19 cellular contexts compared by ENCODE assay signal in genomic region chr10:7625836-7626235, GRCh38. TPM values are rescaled to one million over a fixed set of nuclear protein-coding genes. Genes with fewer than 3 reads are reported as not detected.
DNase-seq lines count a peak whose midpoint lies in the region; ATAC-seq, FAIRE-seq and TF ChIP-seq lines count a peak whose summit lies in the region.
"Had no signal": no experiment of that assay in that cellular context is flagged by ENCODE, and none has a peak within 500 bp of the region (broad histone marks: within the 10 kb centered on the region; RNA-seq: fewer than 3 reads in every experiment).

No MANE protein-coding gene starts in this region.

- H3K9me1 ChIP-seq in IMR-90 (ENCODE audit: insufficient read depth, low read length), result no peaks in the 10 kb centered on the region

- no peak for FAIRE-seq in HepG2 (lab: Jason Lieb, UNC)

- no peak overlapping the region for H4K8ac ChIP-seq in IMR-90 (ENCODE audit: low read depth in 2 of 2, low read length in 2 of 2)

- H3K79me1 ChIP-seq in IMR-90 (ENCODE audit: low read depth in 1 of 2, low read length in 2 of 2), result no peaks in the 10 kb centered on the region

- TF ChIP-seq CTCF in IMR-90 (conservative IDR thresholded peaks at IDR 0.05; ENCODE audit: low read depth, low read length) (no peak), HepG2 (CRISPR knock-in tag; IDR thresholded peaks at IDR 0.05) (no peak)

- H4K91ac ChIP-seq in IMR-90 (ENCODE audit: insufficient read depth, low read depth, low read length), result no peak overlapping the region

- no peak overlapping the region for H3K18ac ChIP-seq in IMR-90 (ENCODE audit: low read depth, low read length)

- H2BK120ac ChIP-seq in IMR-90 (ENCODE audit: low read depth, low read length), result no peak overlapping the region

- H3K23ac ChIP-seq in IMR-90 (ENCODE audit: low read depth, low read length), result no peak overlapping the region

- 0 out of 2 replicates have a peak, but pooled peaks cover 3% of the 10 kb centered on the region for H3K9me3 ChIP-seq in IMR-90 (ENCODE audit: control insufficient read depth, insufficient read depth, low read length)
- no peaks in the 10 kb centered on the region for H3K9me3 ChIP-seq in esophagus (ENCODE audit: control insufficient read depth in 2 of 2, insufficient read depth in 1 of 2, low read depth in 1 of 2, low read length in 1 of 2)
- no peaks in the 10 kb centered on the region for H3K9me3 ChIP-seq in muscle layer of duodenum (ENCODE audit: control insufficient read depth in 1 of 2, low read length in 2 of 2)
- H3K9me3 ChIP-seq in stomach smooth muscle (ENCODE audit: control insufficient read depth in 2 of 2, low read length in 2 of 2), result no peaks in the 10 kb centered on the region
- H3K9me3 ChIP-seq in HepG2 (ENCODE audit: low read length), result no peaks in the 10 kb centered on the region
- H3K9me3 ChIP-seq: right lobe of liver had no signal

- ATAC-seq in IMR-90 (ENCODE audit: low read depth) (no peak), HepG2 (no peak)
- ATAC-seq: activated CD4-positive, CD25-positive, alpha-beta regulatory T cell treated with anti-CD3 and anti-CD28 coated beads, Interleukin-2, amount 50 U/mL, for 24 hours; right lobe of liver had no signal

- no peak overlapping the region for H2BK15ac ChIP-seq in IMR-90 (ENCODE audit: low read depth, low read length)

- H3K27me3 ChIP-seq in IMR-90 (ENCODE audit: control insufficient read depth, insufficient read depth, low read length) (no peaks in the 10 kb centered on the region), esophagus (ENCODE audit: control insufficient read depth in 1 of 2, insufficient read depth in 2 of 2, low read length in 2 of 2) (no peaks in the 10 kb centered on the region), muscle layer of duodenum (ENCODE audit: low read depth, low read length) (no peaks in the 10 kb centered on the region), stomach smooth muscle (ENCODE audit: control insufficient read depth in 1 of 2, insufficient read depth in 2 of 2, low read length in 2 of 2) (no peaks in the 10 kb centered on the region), HepG2 (ENCODE audit: control insufficient read depth in 1 of 2, insufficient read depth in 2 of 2, low read length in 2 of 2) (no peaks in the 10 kb centered on the region)
- H3K27me3 ChIP-seq: brain microvascular endothelial cell, right lobe of liver had no signal

- dilution Hi-C loops in IMR-90 (cut with HindIII; ENCODE audit: low sequenced_read_pairs, unreplicated experiment), result no loop called here

- no peak overlapping the region for H3K27ac ChIP-seq in IMR-90 (ENCODE audit: insufficient read depth, low read length)
- peak overlapping the region; percentile 40 to 50 for H3K27ac ChIP-seq in esophagus (ENCODE audit: low read depth in 2 of 2, low read length in 1 of 2)
- H3K27ac ChIP-seq in muscle layer of duodenum (ENCODE audit: low read length), result peak overlapping the region; percentile 35
- H3K27ac ChIP-seq in stomach smooth muscle (ENCODE audit: low read length), result peak overlapping the region; percentile 85
- no peak overlapping the region for H3K27ac ChIP-seq in HepG2 (ENCODE audit: extremely low read length, insufficient read depth, low read length)
- H3K27ac ChIP-seq: brain microvascular endothelial cell, right lobe of liver had no signal

- no peak overlapping the region for H2AK5ac ChIP-seq in IMR-90 (ENCODE audit: low read depth, low read length)

- H3K36me3 ChIP-seq in IMR-90 (ENCODE audit: control insufficient read depth, insufficient read depth, low read length), result no peaks in the 10 kb centered on the region
- no peaks in the 10 kb centered on the region for H3K36me3 ChIP-seq in esophagus (ENCODE audit: control insufficient read depth in 2 of 2, insufficient read depth in 2 of 2, low read length in 1 of 2)
- no peaks in the 10 kb centered on the region for H3K36me3 ChIP-seq in muscle layer of duodenum (ENCODE audit: control insufficient read depth in 1 of 2, insufficient read depth in 2 of 2, low read length in 2 of 2)
- peaks cover 0 to 5% of the 10 kb centered on the region in 2 donors for H3K36me3 ChIP-seq in stomach smooth muscle (ENCODE audit: control insufficient read depth in 2 of 2, insufficient read depth in 2 of 2, low read length in 2 of 2)
- no peaks in the 10 kb centered on the region for H3K36me3 ChIP-seq in HepG2 (replicated peaks in 1 of 2; ENCODE audit: control insufficient read depth in 1 of 2, insufficient read depth in 2 of 2, low read length in 2 of 2)
- H3K36me3 ChIP-seq: brain microvascular endothelial cell, right lobe of liver had no signal

- no peaks in the 10 kb centered on the region for H3K4me1 ChIP-seq in IMR-90 (ENCODE audit: control insufficient read depth, insufficient read depth, low read length)
- H3K4me1 ChIP-seq in esophagus (ENCODE audit: control insufficient read depth in 2 of 2, insufficient read depth in 2 of 2, low read length in 1 of 2), result no peaks in the 10 kb centered on the region
- H3K4me1 ChIP-seq in muscle layer of duodenum (ENCODE audit: control insufficient read depth in 1 of 2, insufficient read depth in 2 of 2, low read length in 2 of 2), result peaks cover 0 to 7% of the 10 kb centered on the region in 2 donors
- H3K4me1 ChIP-seq in stomach smooth muscle (ENCODE audit: control insufficient read depth, insufficient read depth, low read length), result peaks cover 17% of the 10 kb centered on the region
- no peaks in the 10 kb centered on the region for H3K4me1 ChIP-seq in HepG2 (ENCODE audit: insufficient read depth, low read length)
- H3K4me1 ChIP-seq: right lobe of liver had no signal

- H4K5ac ChIP-seq in IMR-90 (ENCODE audit: low read depth, low read length), result no peak overlapping the region

- TF ChIP-seq RAD21 in IMR-90 (IDR thresholded peaks at IDR 0.05; ENCODE audit: low read length) (no peak), HepG2 (CRISPR knock-in tag; IDR thresholded peaks at IDR 0.05) (no peak)

- H3K4me3 ChIP-seq in IMR-90 (ENCODE audit: insufficient read depth, low read depth, low read length) (no peak overlapping the region), esophagus (ENCODE audit: low read depth in 1 of 2, low read length in 2 of 2) (no peak overlapping the region), muscle layer of duodenum (ENCODE audit: low read depth in 1 of 2, low read length in 2 of 2) (no peak overlapping the region), stomach smooth muscle (ENCODE audit: low read length in 2 of 2) (peak overlapping the region in 1 of 2 donors; percentile 40), HepG2 (replicated peaks in 1 of 3; ENCODE audit: insufficient read depth in 1 of 3, low read depth in 2 of 3, low read length in 3 of 3) (no peak overlapping the region)
- H3K4me3 ChIP-seq: right lobe of liver had no signal

- H4K20me1 ChIP-seq in IMR-90 (ENCODE audit: insufficient read depth, low read length) (no peaks in the 10 kb centered on the region), HepG2 (ENCODE audit: insufficient read depth, low read length) (no peaks in the 10 kb centered on the region)

- H3K79me2 ChIP-seq in HepG2 (ENCODE audit: insufficient read depth, low read length), result no peaks in the 10 kb centered on the region

- H2AFZ ChIP-seq in IMR-90 (replicated peaks; ENCODE audit: low read length, poor library complexity) (no peak overlapping the region), HepG2 (ENCODE audit: low read length) (no peak overlapping the region)

- no peak overlapping the region for H3K56ac ChIP-seq in IMR-90 (ENCODE audit: extremely low read depth, insufficient read depth, low read length)

- no peak for TF ChIP-seq POLR2A in IMR-90 (IDR thresholded peaks at IDR 0.05; ENCODE audit: low read depth, low read length)
- no peak for TF ChIP-seq POLR2A in HepG2 (IDR thresholded peaks at IDR 0.05; ENCODE audit: insufficient read depth in 1 of 2, low read depth in 2 of 2, low read length in 2 of 2)

- H2AK9ac ChIP-seq in IMR-90 (replicated peaks; ENCODE audit: low read depth, low read length, poor library complexity), result peak overlapping the region; percentile 65

- H2BK5ac ChIP-seq in IMR-90 (ENCODE audit: low read depth, low read length, poor library complexity, severe bottlenecking), result no peak overlapping the region

- CTCF ChIA-PET in IMR-90 (lab: Yijun Ruan, JAX) (interaction anchor here (0.7 kb wide), 1 partner anchor 102 kb away, joined by 3 read pairs; no protein-coding TSS in a partner anchor), HepG2 (lab: Yijun Ruan, JAX; ENCODE audit: low intra/inter-chr PET ratio, low total read pairs) (no interaction called here)

- TF ChIP-seq EP300 in HepG2 (IDR thresholded peaks at IDR 0.05; ENCODE audit: low read depth in 2 of 2, low read length in 2 of 2) (no peak), HepG2 (CRISPR knock-in tag; IDR thresholded peaks at IDR 0.05; ENCODE audit: borderline replicate concordance) (no peak)

- POLR2A ChIA-PET in IMR-90 (lab: Charles Lee; ENCODE audit: unreplicated experiment) (interaction anchor here (0.6 kb wide), 1 partner anchor 101 kb away, joined by 7 read pairs; no protein-coding TSS in a partner anchor), HepG2 (lab: Yijun Ruan, JAX) (no interaction called here)

- H2BK20ac ChIP-seq in IMR-90 (ENCODE audit: low read depth, low read length), result no peak overlapping the region

- H3K4ac ChIP-seq in IMR-90 (ENCODE audit: low read depth, low read length), result no peak overlapping the region

- 73% methylated on average over 4 of the region's 7 CpGs; no CpG with 5 or more reads in 1 of the 2 experiments for WGBS in IMR-90 (ENCODE audit: extremely low coverage in 2 of 2, insufficient read length in 1 of 2), 2 experiments
- WGBS in esophagus, 2 donors, result 57 to 66% methylated on average over 7 of the region's 7 CpGs
- WGBS in HepG2 (ENCODE audit: low lambda C conversion rate), result 84% methylated on average over 7 of the region's 7 CpGs

- H3K9ac ChIP-seq in IMR-90 (ENCODE audit: low read depth, low read length) (no peak overlapping the region), stomach smooth muscle (ENCODE audit: low read length in 2 of 2) (peak overlapping the region; percentile 42 to 43), HepG2 (ENCODE audit: insufficient read depth, low read depth, low read length) (no peak overlapping the region)

- no peak overlapping the region for H3K14ac ChIP-seq in IMR-90 (replicated peaks; ENCODE audit: low read depth, low read length)

- DNase-seq in IMR-90 (no peak), HepG2 (ENCODE audit: low spot score) (no peak), activated T-cell treated with anti-CD3 and anti-CD28 coated beads for 4 hours (no peak), foreskin melanocyte (no peak)
- DNase-seq: brain microvascular endothelial cell; glutamatergic neuron; NCI-H187; NCI-H446 treated with DMSO at 0.1 percent for 48 hours; occipital lobe; right lobe of liver; RPMI8226; stimulated activated CD4-positive, alpha-beta T cell treated with anti-CD3 and anti-CD28 coated beads, Interleukin-4, amount 100 ng/mL, for 24 hours had no signal

- intact Hi-C loops in IMR-90 (cut with micrococcal nuclease) (no loop called here), HepG2 (cut with micrococcal nuclease; ENCODE audit: unreplicated experiment) (no loop called here)

- no TSS peak for BruUV-seq in IMR-90 (replicated peaks; lab: Mats Ljungman, UMichigan)
- BruUV-seq in HepG2 (replicated peaks; lab: Mats Ljungman, UMichigan), result no TSS peak

- H3K4me2 ChIP-seq in IMR-90 (ENCODE audit: low read depth, low read length) (no peak overlapping the region), HepG2 (ENCODE audit: low read depth, low read length) (no peak overlapping the region)

- in situ Hi-C loops in IMR-90 (cut with MboI; ENCODE audit: low sequenced_read_pairs), result no loop called here
- in situ Hi-C loops in HepG2 (cut with HindIII; ENCODE audit: extremely low pct_ligation_motif_present, low pct_unique_long_range_greater_than_20kb), result no loop called here

RNA-seq across cellular contexts. Expression of gene ITIH5, which starts 40.9 kb away (rescaled TPM):
- total RNA-seq in IMR-90 (2012; rRNA removed) (under 0.01 TPM in 2 replicates), HepG2 (2016; rRNA removed; fragmentation: Illumina TruSeq; extraction: Trizol) (3.5 and 8.9 TPM in 2 replicates)
- polyA plus RNA-seq in IMR-90 (2012; rRNA removed) (0.07 TPM in 2 replicates), esophagus (1 to 10 TPM; 2.6 to 4.4 TPM), HepG2 (2011; rRNA removed) (4.7 and 6.0 TPM in 2 replicates)
- 0.02 TPM in 1 of 2 replicates, not detected in the other for polyA plus RNA-seq in IMR-90 (2012; cell fraction: cytosol; rRNA removed)
- polyA plus RNA-seq in IMR-90 (2012; cell fraction: nucleus; rRNA removed; ENCODE audit: low replicate concordance), result 0.04 and 0.08 TPM in 2 replicates
- 1.2 and 1.9 TPM in 2 replicates for total RNA-seq in HepG2 (2016; cell fraction: cytosol; rRNA removed; fragmentation: Illumina TruSeq; extraction: Trizol; ENCODE audit: low read depth)
- total RNA-seq in HepG2 (2016; cell fraction: insoluble cytoplasmic fraction; rRNA removed; fragmentation: Illumina TruSeq; extraction: Trizol), result 3.6 and 9.0 TPM in 2 replicates
- 1.2 and 1.5 TPM in 2 replicates for total RNA-seq in HepG2 (2016; cell fraction: membrane; rRNA removed; fragmentation: Illumina TruSeq; extraction: Trizol)
- 6.8 and 9.1 TPM in 2 replicates for total RNA-seq in HepG2 (2016; cell fraction: nucleus; rRNA removed; fragmentation: Illumina TruSeq; extraction: Trizol)
- polyA plus RNA-seq in HepG2 (2011; cell fraction: cytosol; rRNA removed), result 3.9 and 4.7 TPM in 2 replicates
- polyA plus RNA-seq in HepG2 (2011; cell fraction: nucleus; rRNA removed), result 3.7 and 4.5 TPM in 2 replicates
- polyA plus RNA-seq in HepG2 (2012), result 2.4 and 4.5 TPM in 2 replicates
- 0.32 and 0.36 TPM in 2 replicates for polyA plus RNA-seq in HepG2 (2016; cell fraction: cytosol; fragmentation: Illumina TruSeq; extraction: Trizol; ENCODE audit: low read depth)
- 2.9 and 3.3 TPM in 2 replicates for polyA plus RNA-seq in HepG2 (2016; cell fraction: insoluble cytoplasmic fraction; fragmentation: Illumina TruSeq; extraction: Trizol; ENCODE audit: low read depth)
- 0.55 and 0.68 TPM in 2 replicates for polyA plus RNA-seq in HepG2 (2016; cell fraction: membrane; fragmentation: Illumina TruSeq; extraction: Trizol; ENCODE audit: low read depth)
- 10.8 and 11.6 TPM in 2 replicates for polyA plus RNA-seq in HepG2 (2016; cell fraction: nucleus; fragmentation: Illumina TruSeq; extraction: Trizol; ENCODE audit: insufficient read depth, low read depth)
- polyA minus RNA-seq in HepG2 (2011; rRNA and poly(A)+ RNA removed; ENCODE audit: low replicate concordance), result 2.9 TPM in 1 of 2 replicates, not detected in the other
- 1.5 and 2.2 TPM in 2 replicates for polyA minus RNA-seq in HepG2 (2011; cell fraction: cytosol; rRNA and poly(A)+ RNA removed)
- 1.9 and 2.1 TPM in 2 replicates for polyA minus RNA-seq in HepG2 (2011; cell fraction: nucleus; rRNA and poly(A)+ RNA removed)
- total RNA-seq: activated T-helper 1 cell treated with anti-CD3 and anti-CD28 coated beads, Interleukin-12 subunit alpha, Interleukin-12 subunit beta, Interleukin-2, Interleukin-4 antibody, amounts not matched to agents 30 ng/mL and 10 ng/mL and 1 ng/mL, durations not matched to agents 14 hours and 24 hours and 36 hours; Daoy; myocyte had no signal

Comparison
In these comparisons a context has a peak if more than half of its experiments do, and no peak if none do; other contexts are left out.
1. H3K27ac ChIP-seq: peak in esophagus (2 of 2), muscle layer of duodenum (single experiment) and stomach smooth muscle (single experiment); none in IMR-90 (single experiment) and HepG2 (single experiment).
2. H3K9ac ChIP-seq: peak in stomach smooth muscle (2 of 2); none in IMR-90 (single experiment) and HepG2 (single experiment).